8 cellular contexts compared by ENCODE assay signal in the genomic region with DNA sequence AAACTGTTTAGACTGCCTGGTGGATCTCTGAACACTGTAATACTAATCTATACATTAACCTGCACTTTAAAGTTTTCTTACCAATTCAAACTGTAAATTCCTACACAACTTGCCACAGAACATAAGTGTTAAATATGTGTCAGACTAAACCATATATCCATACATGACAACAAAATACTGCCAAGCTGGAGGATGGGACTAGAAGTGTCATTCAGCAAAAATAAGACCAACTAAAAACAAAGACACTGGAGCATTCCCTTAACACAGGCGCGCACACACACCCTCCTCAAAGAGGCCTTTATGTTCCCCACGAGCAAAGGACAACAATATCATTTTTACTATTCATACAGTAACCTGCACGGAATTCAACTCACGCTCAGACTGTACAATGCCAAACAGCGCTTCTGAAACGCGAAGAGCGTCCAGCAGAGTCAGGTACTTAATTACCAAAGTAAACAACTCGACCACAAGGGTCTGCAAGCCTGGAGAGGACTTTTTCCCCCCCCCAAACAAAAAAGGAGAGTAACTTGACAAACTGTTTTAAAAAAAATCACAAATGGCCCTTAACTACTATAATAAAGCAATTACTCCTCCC. TPM values are rescaled to one million over a fixed set of nuclear protein-coding genes. Genes with fewer than 3 reads are reported as not detected.
A peak's percentile ranks its signal among the peaks of the same experiment; 100 is the strongest.
DNase-seq lines count a peak whose midpoint lies in the region; ATAC-seq and TF ChIP-seq lines count a peak whose summit lies in the region.

No MANE protein-coding gene starts in this region.

- H3K27me3 ChIP-seq in mononuclear cell (ENCODE audit: insufficient read depth, low read length), result no peaks in the 10 kb centered on the region

- peak overlapping the region; percentile 82 for H3K9ac ChIP-seq in ES-I3 (ENCODE audit: low read depth, low read length)

- DNase-seq in NCI-H146 (lab: John Stamatoyannopoulos, UW), result peak; percentile 66
- DNase-seq in cardiac fibroblast (ENCODE audit: low read depth in 2 of 2), result peak; percentile 4 to 26
- DNase-seq in central memory CD4-positive, alpha-beta T cell, result no peak
- no peak for DNase-seq in activated CD8-positive, alpha-beta memory T cell treated with anti-CD3 and anti-CD28 coated beads for 24 hours
- no peak for DNase-seq in NCI-H1048 (lab: John Stamatoyannopoulos, UW)

- H3K4me3 ChIP-seq in cardiac fibroblast (replicated peaks in 1 of 2; ENCODE audit: low read depth in 2 of 2, low read length in 2 of 2) (peak overlapping the region; percentile 76 to 91), mononuclear cell (ENCODE audit: low read length) (peak overlapping the region; percentile 80)

- ATAC-seq in HG02885 (IDR thresholded peaks at IDR 0.05; ENCODE audit: poor library complexity, unreplicated experiment), result no peak

- H3K9me3 ChIP-seq in ES-I3 (ENCODE audit: control insufficient read depth, insufficient read depth, low read length), result no peaks in the 10 kb centered on the region
- H3K9me3 ChIP-seq in mononuclear cell (ENCODE audit: low read depth, low read length), result no peaks in the 10 kb centered on the region

- H3K36me3 ChIP-seq in ES-I3 (ENCODE audit: insufficient read depth, low read length), result no peaks in the 10 kb centered on the region

- no peak for TF ChIP-seq CTCF in cardiac fibroblast (IDR thresholded peaks at IDR 0.05; ENCODE audit: low read depth, low read length)

- H3K4me1 ChIP-seq in ES-I3 (ENCODE audit: insufficient read depth, low read length), result peaks cover 4% of the 10 kb centered on the region; the same call in 1 of the 2 replicates
- H3K4me1 ChIP-seq in mononuclear cell (ENCODE audit: insufficient read depth, low read length), result peaks cover 23% of the 10 kb centered on the region

RNA-seq across cellular contexts. Expression of a gene that starts 1.1 kb away (rescaled TPM):
- total RNA-seq in mononuclear cell, result 39.6 TPM

Comparison
In these comparisons a context has a peak if more than half of its experiments do, and no peak if none do; other contexts are left out.
1. DNase-seq: peak in NCI-H146 (single experiment) and cardiac fibroblast (2 of 2); none in central memory CD4-positive, alpha-beta T cell (single experiment), activated CD8-positive, alpha-beta memory T cell treated with anti-CD3 and anti-CD28 coated beads for 24 hours (single experiment) and NCI-H1048 (single experiment).